Comparison of ENCODE assay signal across 29 cellular contexts in genomic region chr21:28513450-28513849, GRCh38.
A peak's percentile ranks its signal among the peaks of the same experiment; 100 is the strongest.
DNase-seq lines count a peak whose midpoint lies in the region; ATAC-seq and TF ChIP-seq lines count a peak whose summit lies in the region.
"Had no signal": no experiment of that assay in that cellular context is flagged by ENCODE, and none has a peak within 500 bp of the region (broad histone marks: within the 10 kb centered on the region; RNA-seq: fewer than 3 reads in every experiment).

No MANE protein-coding gene starts in this region.

- H2AFZ ChIP-seq in GM23248: 0 out of 2 replicates have a peak overlapping the region, but pooled peaks have one; percentile 12
- no peak overlapping the region for H2AFZ ChIP-seq in Karpas-422 (ENCODE audit: low read length)
- no peak overlapping the region for H2AFZ ChIP-seq in fibroblast of lung (ENCODE audit: low read length)

- no peaks in the 10 kb centered on the region for H3K9me2 ChIP-seq in GM23248 (ENCODE audit: insufficient read depth)
- H3K9me2 ChIP-seq in Karpas-422 (replicated peaks; ENCODE audit: insufficient read depth, low read length): no peaks in the 10 kb centered on the region

- ATAC-seq in HG02763 (IDR thresholded peaks at IDR 0.05; ENCODE audit: unreplicated experiment): no peak
- no peak for ATAC-seq in HG03159 (IDR thresholded peaks at IDR 0.05; ENCODE audit: unreplicated experiment)
- ATAC-seq: A549; CD8-positive, alpha-beta T cell; HCT116; HepG2; K562 had no signal

- H4K20me1 ChIP-seq in GM23248 (ENCODE audit: insufficient read depth) (no peaks in the 10 kb centered on the region), Karpas-422 (ENCODE audit: insufficient read depth, low read depth, low read length) (no peaks in the 10 kb centered on the region), fibroblast of lung (ENCODE audit: control insufficient read depth, extremely low read depth, insufficient read depth, low read length) (no peaks in the 10 kb centered on the region)

- H3K9me3 ChIP-seq in GM23248 (ENCODE audit: low read depth) (no peaks in the 10 kb centered on the region), Karpas-422 (ENCODE audit: low read length) (no peaks in the 10 kb centered on the region), fibroblast of lung (ENCODE audit: control insufficient read depth, insufficient read depth, low read depth, low read length) (no peaks in the 10 kb centered on the region)
- H3K9me3 ChIP-seq: A549, Caco-2, Peyer's patch had no signal

- H3K27me3 ChIP-seq in GM23248 (replicated peaks; ENCODE audit: insufficient read depth) (no peaks in the 10 kb centered on the region), Karpas-422 (ENCODE audit: low read length) (no peaks in the 10 kb centered on the region), fibroblast of lung (ENCODE audit: control insufficient read depth, insufficient read depth, low read length) (no peaks in the 10 kb centered on the region)
- H3K27me3 ChIP-seq: Peyer's patch had no signal

- no peak for DNase-seq in GM23248
- DNase-seq in Karpas-422: peak; percentile 63
- DNase-seq in fibroblast of lung (ENCODE audit: low read depth in 2 of 2): peak; percentile 25 to 28
- DNase-seq in renal cortical epithelial cell (ENCODE audit: low read depth): peak; percentile 13
- no peak for DNase-seq in NCI-H146 (lab: John Stamatoyannopoulos, UW)
- DNase-seq: Caco-2; CD8-positive, alpha-beta T cell; DMS 273 treated with DMSO at 0.1 percent for 48 hours; DMS79; EL; GDM1; MV-4-11; NCI-H1105; NCI-H1436 treated with DMSO at 0.1 percent for 48 hours; NCI-H1930; NCI-H2107; NCI-H446 treated with DMSO at 0.1 percent for 48 hours; NCI-H526; NCI-H82; Peyer's patch; SIG-M5 had no signal

- no peak overlapping the region for H3K27ac ChIP-seq in GM23248
- no peak overlapping the region for H3K27ac ChIP-seq in Karpas-422 (ENCODE audit: low read length)
- H3K27ac ChIP-seq in fibroblast of lung (ENCODE audit: insufficient read depth, low read length): no peak overlapping the region
- H3K27ac ChIP-seq: A549, C4-2B, Peyer's patch, SK-N-MC had no signal

- H3K4me2 ChIP-seq in GM23248 (ENCODE audit: unreplicated experiment) (no peak overlapping the region), Karpas-422 (ENCODE audit: low read depth, low read length, poor library complexity, severe bottlenecking) (peak overlapping the region; percentile 29), fibroblast of lung (ENCODE audit: extremely low read depth, insufficient read depth, low read length) (no peak overlapping the region)
- H3K4me2 ChIP-seq: A549 had no signal

- H3K9ac ChIP-seq in GM23248 (no peak overlapping the region), Karpas-422 (ENCODE audit: low read length) (no peak overlapping the region), fibroblast of lung (ENCODE audit: insufficient read depth, low read length) (no peak overlapping the region)

- no peaks in the 10 kb centered on the region for H3F3A ChIP-seq in GM23248 (ENCODE audit: insufficient read depth)

- H3K4me1 ChIP-seq in GM23248 (ENCODE audit: insufficient read depth) (peaks cover under 1% of the 10 kb centered on the region; the same call in 1 of the 2 replicates), Karpas-422 (ENCODE audit: low read length) (peaks cover 63% of the 10 kb centered on the region), fibroblast of lung (ENCODE audit: control insufficient read depth, extremely low read depth, insufficient read depth, low read length) (peaks cover 2% of the 10 kb centered on the region)
- H3K4me1 ChIP-seq: A549, Caco-2, Peyer's patch had no signal

- in situ Hi-C loops in GM23248 (cut with MboI): no loop called here

- H3K36me3 ChIP-seq in GM23248 (ENCODE audit: low read depth) (no peaks in the 10 kb centered on the region), Karpas-422 (ENCODE audit: insufficient read depth, low read length) (no peaks in the 10 kb centered on the region; the same call in 1 of the 2 replicates), fibroblast of lung (ENCODE audit: control insufficient read depth, insufficient read depth, low read length) (no peaks in the 10 kb centered on the region)
- H3K36me3 ChIP-seq: Peyer's patch had no signal

- H3K79me2 ChIP-seq in GM23248 (ENCODE audit: insufficient read depth): no peaks in the 10 kb centered on the region
- H3K79me2 ChIP-seq in Karpas-422 (ENCODE audit: low read length): no peaks in the 10 kb centered on the region
- no peaks in the 10 kb centered on the region for H3K79me2 ChIP-seq in fibroblast of lung (ENCODE audit: control insufficient read depth, insufficient read depth, low read length)

- WGBS in GM23248 (ENCODE audit: low coverage in 1 of 2, low lambda C conversion rate in 2 of 2, missing lambda C conversion rate in 2 of 2), 2 experiments: 55% methylated on average over 1 of the region's 1 CpG

- no peak overlapping the region for H3K4me3 ChIP-seq in GM23248
- no peak overlapping the region for H3K4me3 ChIP-seq in Karpas-422 (ENCODE audit: low read length)
- no peak overlapping the region for H3K4me3 ChIP-seq in fibroblast of lung (replicated peaks in 1 of 4; ENCODE audit: control extremely low read depth in 1 of 4, insufficient read depth in 1 of 4, low read depth in 3 of 4, low read length in 4 of 4)
- H3K4me3 ChIP-seq: A549, K562, Peyer's patch, SK-N-MC had no signal

- TF ChIP-seq CTCF in fibroblast of lung (conservative IDR thresholded peaks at IDR 0.05 in 1 of 2, IDR thresholded peaks at IDR 0.05 in 1 of 2; ENCODE audit: low read depth in 1 of 2, low read length in 2 of 2): no peak

Comparison
In these comparisons a context has a peak if more than half of its experiments do, and no peak if none do; other contexts are left out.
1. DNase-seq: peak in Karpas-422 (single experiment), fibroblast of lung (2 of 2) and renal cortical epithelial cell (single experiment); none in GM23248 (single experiment) and NCI-H146 (single experiment).